ENCODE assay signal across 8 cellular contexts in the genomic region with DNA sequence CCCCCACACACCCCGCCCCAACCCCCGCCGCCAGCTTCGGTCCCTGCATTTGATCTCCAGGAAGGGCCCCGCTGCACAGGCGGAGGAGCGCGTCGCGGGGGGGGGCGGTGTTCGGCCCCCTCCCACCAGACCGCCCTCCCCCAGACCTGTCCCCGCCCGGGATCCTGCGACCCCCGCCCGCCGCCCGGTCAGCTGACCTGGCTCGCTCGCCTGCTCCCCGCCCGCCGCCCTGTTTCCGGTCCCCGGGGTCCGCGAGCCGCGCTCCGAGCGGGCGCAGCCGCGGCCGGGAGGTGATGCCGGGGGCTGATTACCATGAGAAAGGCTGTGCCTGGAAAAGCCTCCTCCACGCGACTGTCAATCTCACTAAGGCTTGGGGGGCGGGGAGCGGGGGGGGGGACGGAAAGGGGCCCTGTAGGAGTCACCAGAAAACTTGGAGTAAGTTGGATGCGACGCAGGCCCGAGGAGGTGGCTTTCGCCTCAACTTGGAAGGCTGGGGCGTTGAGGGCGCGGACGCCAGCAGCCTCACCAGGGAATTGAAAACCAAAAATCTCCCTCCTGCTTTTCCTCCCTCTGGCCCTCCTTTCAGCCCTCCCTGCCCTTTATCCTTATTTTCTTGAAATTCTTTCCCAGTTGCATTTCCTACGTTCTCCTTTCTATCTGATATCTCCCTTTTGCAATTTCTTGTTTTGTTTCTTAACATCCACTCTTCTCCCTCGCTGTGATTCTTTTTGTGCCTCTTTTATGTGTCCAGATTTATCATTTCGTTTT. TPM values are rescaled to one million over a fixed set of nuclear protein-coding genes. Genes with fewer than 3 reads are reported as not detected.
DNase-seq lines count a peak whose midpoint lies in the region; ATAC-seq and TF ChIP-seq lines count a peak whose summit lies in the region.

No MANE protein-coding gene starts in this region.

- peaks cover 4% of the 10 kb centered on the region for H3K79me2 ChIP-seq in DOHH2 (ENCODE audit: control insufficient read depth, low read length)

- DNase-seq in NCI-H2227 (lab: John Stamatoyannopoulos, UW; ENCODE audit: unreplicated experiment) (peak; percentile 66), astrocyte of the cerebellum (ENCODE audit: low read depth) (no peak), gastrocnemius medialis (peak in 1 of 2 donors; percentile 26), GM10266 (ENCODE audit: extremely low spot score) (no peak), NCI-H128 (lab: John Stamatoyannopoulos, UW; ENCODE audit: unreplicated experiment) (no peak)

- in situ Hi-C loops in astrocyte of the cerebellum (cut with HindIII; ENCODE audit: low sequenced_read_pairs) (loop anchor here (25.0 kb wide), 1 partner anchor 1238 kb away; no protein-coding TSS in a partner anchor), gastrocnemius medialis (cut with MboI; ENCODE audit: low sequenced_read_pairs in 4 of 4) (loop anchor here in 2 of 4 donors (25.0 kb wide), 1 partner anchor 187 kb away; a partner anchor contains a TSS)

- no peaks in the 10 kb centered on the region for H3K9me2 ChIP-seq in DOHH2 (replicated peaks; ENCODE audit: control insufficient read depth, low read length)

- no peaks in the 10 kb centered on the region for H3K36me3 ChIP-seq in DOHH2 (ENCODE audit: control insufficient read depth, low read length)
- no peaks in the 10 kb centered on the region for H3K36me3 ChIP-seq in iPS-15b (ENCODE audit: control insufficient read depth, insufficient read depth, low read length)
- H3K36me3 ChIP-seq in gastrocnemius medialis, result no peaks in the 10 kb centered on the region

- no peak for TF ChIP-seq POLR2A in gastrocnemius medialis (IDR thresholded peaks at IDR 0.05)

- H3K4me3 ChIP-seq in DOHH2 (ENCODE audit: low read length), result peak overlapping the region; percentile 76
- peak overlapping the region; percentile 51 for H3K4me3 ChIP-seq in astrocyte of the cerebellum (ENCODE audit: low read depth, low read length)
- H3K4me3 ChIP-seq in iPS-15b (ENCODE audit: low read depth, low read length), result peak overlapping the region; percentile 51
- peak overlapping the region; percentile 47 to 65 (median 58) for H3K4me3 ChIP-seq in gastrocnemius medialis

- H3K27me3 ChIP-seq in DOHH2 (ENCODE audit: control insufficient read depth, low read length) (peaks cover 5% of the 10 kb centered on the region; the same call in 1 of the 2 replicates), iPS-15b (ENCODE audit: control insufficient read depth, insufficient read depth, low read length) (peaks cover 29% of the 10 kb centered on the region), gastrocnemius medialis (peaks cover 0 to 13% (median 0%) of the 10 kb centered on the region in 3 donors)

- H3K27ac ChIP-seq in DOHH2 (ENCODE audit: low read depth, low read length) (no peak overlapping the region), gastrocnemius medialis (peak overlapping the region; percentile 94 to 96 (median 95))

- TF ChIP-seq CTCF in DOHH2 (IDR thresholded peaks at IDR 0.05; ENCODE audit: low read depth, low read length, poor library complexity, severe bottlenecking) (no peak), astrocyte of the cerebellum (IDR thresholded peaks at IDR 0.05; ENCODE audit: low read depth, low read length, missing control alignments) (no peak), gastrocnemius medialis (IDR thresholded peaks at IDR 0.05 in 4 of 5, conservative IDR thresholded peaks at IDR 0.05 in 1 of 5) (no peak), GM10266 (IDR thresholded peaks at IDR 0.05; ENCODE audit: control insufficient read depth, insufficient read depth, low read depth, missing control alignments) (no peak)

- peak overlapping the region; percentile 93 for H3K4me2 ChIP-seq in DOHH2 (ENCODE audit: low read length)

- peak overlapping the region; percentile 32 for H3K9ac ChIP-seq in iPS-15b (ENCODE audit: low read depth, low read length)

- H3K9me3 ChIP-seq in DOHH2 (ENCODE audit: control insufficient read depth, insufficient read depth, low read length) (no peaks in the 10 kb centered on the region), iPS-15b (ENCODE audit: control insufficient read depth, insufficient read depth, low read length) (no peaks in the 10 kb centered on the region), gastrocnemius medialis (no peaks in the 10 kb centered on the region)

- H4K20me1 ChIP-seq in DOHH2 (ENCODE audit: control insufficient read depth, insufficient read depth, low read depth, low read length), result no peaks in the 10 kb centered on the region

- peaks cover 30% of the 10 kb centered on the region for H3F3A ChIP-seq in DOHH2 (ENCODE audit: control insufficient read depth, insufficient read depth)

- peaks cover 40% of the 10 kb centered on the region for H3K4me1 ChIP-seq in DOHH2 (ENCODE audit: control insufficient read depth, low read length)
- peaks cover 6% of the 10 kb centered on the region for H3K4me1 ChIP-seq in iPS-15b (ENCODE audit: control insufficient read depth, insufficient read depth, low read length)
- H3K4me1 ChIP-seq in gastrocnemius medialis, result peaks cover 21 to 23% of the 10 kb centered on the region in 2 donors

- ATAC-seq in gastrocnemius medialis (peak; percentile 22 to 23), HG03378 (IDR thresholded peaks at IDR 0.05; ENCODE audit: unreplicated experiment) (no peak)

- intact Hi-C loops in gastrocnemius medialis (cut with DNase I; ENCODE audit: low total_unique reads), result loop anchor here (5.0 kb wide), 1 partner anchor 62 kb away; no protein-coding TSS in a partner anchor

RNA-seq across cellular contexts. Expression of gene ZEB2, which starts 4.5 kb away (rescaled TPM):
- total RNA-seq in gastrocnemius medialis, result 10 to 100 TPM; 21.2 to 27.6 (median 22.9) TPM
